In genomic region chr5:112863549-112863948, GRCh38 we compare ENCODE assay signal across 1 cellular context.
TF ChIP-seq lines count a peak whose summit lies in the region.

No MANE protein-coding gene starts in this region.

TF ChIP-seq in A549, 52 proteins besides CTCF, POLR2A, EP300 and RAD21 (continued from another document):
- no peak for TF ChIP-seq USF2 (IDR thresholded peaks at IDR 0.05)
- TF ChIP-seq FOSL2 (IDR thresholded peaks at IDR 0.05), result no peak
- TF ChIP-seq FOSL2 (CRISPR knock-in tag; IDR thresholded peaks at IDR 0.05), result no peak
- TF ChIP-seq BCL3 (IDR thresholded peaks at IDR 0.05), result no peak
- no peak for TF ChIP-seq JUNB (IDR thresholded peaks at IDR 0.05)
